35 cellular contexts compared by ENCODE assay signal in the genomic region with DNA sequence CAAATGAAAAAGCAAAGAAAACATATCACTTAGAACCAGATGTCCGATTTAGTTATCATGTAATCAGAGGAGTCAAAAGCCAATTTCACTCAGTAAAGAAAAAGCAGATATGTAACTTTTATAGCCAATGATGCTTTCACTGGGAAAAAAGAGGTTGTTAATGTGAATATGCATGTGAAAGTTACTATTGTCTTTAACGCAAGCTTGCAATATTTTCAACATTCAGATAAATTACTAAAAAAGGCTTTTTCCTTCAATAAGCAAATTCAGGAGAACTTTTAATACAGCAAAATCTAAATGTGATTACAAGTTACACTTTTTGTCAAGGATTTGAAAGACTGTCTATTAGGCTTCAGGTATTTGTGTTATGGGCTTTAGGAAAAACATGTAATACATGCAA.
"Had no signal": no experiment of that assay in that cellular context is flagged by ENCODE, and none has a peak within 500 bp of the region (broad histone marks: within the 10 kb centered on the region; RNA-seq: fewer than 3 reads in every experiment).

No MANE protein-coding gene starts in this region.

- FAIRE-seq: endometrium, frontal cortex had no signal

- H3K36me3 ChIP-seq: adrenal gland, breast epithelium, cardiac muscle cell had no signal

- H3K9me3 Mint-ChIP-seq: activated CD4-positive, alpha-beta T cell treated with anti-CD3 and anti-CD28 coated beads, Interleukin-2, amount 10 ng/mL, durations not matched to agents 24 days and 14 days; activated naive CD4-positive, alpha-beta T cell treated with anti-CD3 and anti-CD28 coated beads, Interleukin-2, amount 50 U/mL, for 24 hours; activated naive CD8-positive, alpha-beta T cell treated with anti-CD3 and anti-CD28 coated beads, Interleukin-2, amount 50 U/mL, for 24 hours; activated T-helper 1 cell treated with anti-CD3 and anti-CD28 coated beads, Interleukin-12 subunit alpha, Interleukin-12 subunit beta, Interleukin-2, Interleukin-4 antibody, amounts not matched to agents 30 ng/mL and 10 ng/mL and 1 ng/mL, durations not matched to agents 14 hours and 24 hours and 36 hours; activated T-helper 2 cell treated with anti-CD3 and anti-CD28 coated beads, Interferon-gamma antibody, Interleukin-2, Interleukin-4, amounts not matched to agents 10 μg/mL and 5 μg/mL and 100 μg/mL, durations not matched to agents 14 hours and 24 hours and 36 hours; dendritic cell treated with granulocyte-macrophage colony-stimulating factor and Interleukin-4, amounts not matched to agents 40 ng/mL and 50 ng/mL, for 4 days had no signal

- H3K4me1 Mint-ChIP-seq: activated CD4-positive, alpha-beta T cell treated with anti-CD3 and anti-CD28 coated beads for 36 hours; activated CD4-positive, alpha-beta T cell treated with anti-CD3 and anti-CD28 coated beads, Interleukin-2, amount 10 ng/mL, durations not matched to agents 24 days and 14 days; activated CD8-positive, alpha-beta memory T cell treated with anti-CD3 and anti-CD28 coated beads, Interleukin-2, amount 10 ng/mL, durations not matched to agents 7 days and 5 days; activated naive CD4-positive, alpha-beta T cell treated with anti-CD3 and anti-CD28 coated beads, Interleukin-2, amount 50 U/mL, for 24 hours; activated naive CD8-positive, alpha-beta T cell treated with anti-CD3 and anti-CD28 coated beads for 36 hours; activated naive CD8-positive, alpha-beta T cell treated with anti-CD3 and anti-CD28 coated beads, Interleukin-2, amount 50 U/mL, for 24 hours; central memory CD8-positive, alpha-beta T cell had no signal

- H3K27me3 ChIP-seq: breast epithelium, cardiac muscle cell had no signal

- H3K27me3 Mint-ChIP-seq: activated CD4-positive, alpha-beta memory T cell treated with anti-CD3 and anti-CD28 coated beads for 36 hours; activated CD4-positive, alpha-beta T cell treated with anti-CD3 and anti-CD28 coated beads for 36 hours; activated CD4-positive, alpha-beta T cell treated with anti-CD3 and anti-CD28 coated beads, Interleukin-2, amount 10 ng/mL, durations not matched to agents 24 days and 14 days; activated CD8-positive, alpha-beta memory T cell treated with anti-CD3 and anti-CD28 coated beads, Interleukin-2, amount 10 ng/mL, durations not matched to agents 7 days and 5 days; activated naive CD4-positive, alpha-beta T cell treated with anti-CD3 and anti-CD28 coated beads, Interleukin-2, amount 50 U/mL, for 24 hours; activated naive CD8-positive, alpha-beta T cell treated with anti-CD3 and anti-CD28 coated beads for 36 hours; activated naive CD8-positive, alpha-beta T cell treated with anti-CD3 and anti-CD28 coated beads, Interleukin-2, amount 50 U/mL, for 24 hours; central memory CD8-positive, alpha-beta T cell; dendritic cell treated with granulocyte-macrophage colony-stimulating factor and Interleukin-4, amounts not matched to agents 40 ng/mL and 50 ng/mL, for 4 days; effector memory CD8-positive, alpha-beta T cell had no signal

- H3K4me3 Mint-ChIP-seq: activated CD4-positive, alpha-beta memory T cell treated with anti-CD3 and anti-CD28 coated beads for 36 hours; activated CD4-positive, alpha-beta T cell treated with anti-CD3 and anti-CD28 coated beads for 36 hours; activated CD4-positive, alpha-beta T cell treated with anti-CD3 and anti-CD28 coated beads, Interleukin-2, amount 10 ng/mL, durations not matched to agents 24 days and 14 days; activated CD8-positive, alpha-beta memory T cell treated with anti-CD3 and anti-CD28 coated beads, Interleukin-2, amount 10 ng/mL, durations not matched to agents 7 days and 5 days; activated CD8-positive, alpha-beta T cell treated with anti-CD3 and anti-CD28 coated beads, Interleukin-2, amount 10 ng/mL, durations not matched to agents 7 days and 5 days; activated naive CD4-positive, alpha-beta T cell treated with anti-CD3 and anti-CD28 coated beads for 36 hours; activated naive CD4-positive, alpha-beta T cell treated with anti-CD3 and anti-CD28 coated beads, Interleukin-2, amount 50 U/mL, for 24 hours; activated naive CD8-positive, alpha-beta T cell treated with anti-CD3 and anti-CD28 coated beads for 36 hours; activated naive CD8-positive, alpha-beta T cell treated with anti-CD3 and anti-CD28 coated beads, Interleukin-2, amount 50 U/mL, for 24 hours; activated T-helper 1 cell treated with anti-CD3 and anti-CD28 coated beads, Interleukin-12 subunit alpha, Interleukin-12 subunit beta, Interleukin-2, Interleukin-4 antibody, amounts not matched to agents 30 ng/mL and 10 ng/mL and 1 ng/mL, durations not matched to agents 14 hours and 24 hours and 36 hours; brain; central memory CD8-positive, alpha-beta T cell; dendritic cell treated with granulocyte-macrophage colony-stimulating factor and Interleukin-4, amounts not matched to agents 40 ng/mL and 50 ng/mL, for 4 days; effector memory CD8-positive, alpha-beta T cell had no signal

- H3K27ac ChIP-seq: adrenal gland, breast epithelium, cardiac muscle cell, coronary artery had no signal

- H3K4me3 ChIP-seq: adrenal gland, breast epithelium, cardiac muscle cell, coronary artery had no signal

- DNase-seq: activated CD4-positive, alpha-beta memory T cell treated with anti-CD3 and anti-CD28 coated beads for 36 hours; activated CD4-positive, alpha-beta T cell treated with anti-CD3 and anti-CD28 coated beads for 36 hours; activated CD4-positive, alpha-beta T cell treated with anti-CD3 and anti-CD28 coated beads, Interleukin-2, amount 10 ng/mL, durations not matched to agents 24 days and 14 days; activated CD4-positive, CD25-positive, alpha-beta regulatory T cell; activated CD4-positive, CD25-positive, alpha-beta regulatory T cell treated with anti-CD3 and anti-CD28 coated beads, Interleukin-2, amount 50 U/mL, for 72 hours; activated CD8-positive, alpha-beta memory T cell treated with anti-CD3 and anti-CD28 coated beads, Interleukin-2, amount 10 ng/mL, durations not matched to agents 7 days and 5 days; activated CD8-positive, alpha-beta memory T cell treated with anti-CD3 and anti-CD28 coated beads, Interleukin-2, amount 50 U/mL, for 4 hours; activated CD8-positive, alpha-beta T cell treated with anti-CD3 and anti-CD28 coated beads, Interleukin-2, amount 10 ng/mL, durations not matched to agents 7 days and 5 days; activated effector memory CD4-positive, alpha-beta T cell treated with anti-CD3 and anti-CD28 coated beads, Interleukin-2, amount 50 U/mL, for 16 hours; activated naive CD4-positive, alpha-beta T cell treated with anti-CD3 and anti-CD28 coated beads for 36 hours; activated naive CD8-positive, alpha-beta T cell treated with anti-CD3 and anti-CD28 coated beads for 36 hours; activated naive CD8-positive, alpha-beta T cell treated with anti-CD3 and anti-CD28 coated beads, Interleukin-2, amount 50 U/mL, for 24 hours; activated T-cell treated with anti-CD3 and anti-CD28 coated beads, Interleukin-2, amount 50 U/mL, for 1 hour; activated T-cell treated with anti-CD3 and anti-CD28 coated beads, Interleukin-2, amount 50 U/mL, for 48 hours; adrenal gland; amygdala; aorta; effector CD4-positive, alpha-beta T cell; effector memory CD8-positive, alpha-beta T cell; foreskin fibroblast; head of caudate nucleus; hippocampal formation; T-helper 2 cell had no signal

- H3K27ac Mint-ChIP-seq: activated CD4-positive, alpha-beta memory T cell treated with anti-CD3 and anti-CD28 coated beads for 36 hours; activated CD4-positive, alpha-beta T cell treated with anti-CD3 and anti-CD28 coated beads for 36 hours; activated CD4-positive, alpha-beta T cell treated with anti-CD3 and anti-CD28 coated beads, Interleukin-2, amount 10 ng/mL, durations not matched to agents 24 days and 14 days; activated CD8-positive, alpha-beta memory T cell treated with anti-CD3 and anti-CD28 coated beads, Interleukin-2, amount 10 ng/mL, durations not matched to agents 7 days and 5 days; activated CD8-positive, alpha-beta T cell treated with anti-CD3 and anti-CD28 coated beads, Interleukin-2, amount 10 ng/mL, durations not matched to agents 7 days and 5 days; activated naive CD4-positive, alpha-beta T cell treated with anti-CD3 and anti-CD28 coated beads for 36 hours; activated naive CD4-positive, alpha-beta T cell treated with anti-CD3 and anti-CD28 coated beads, Interleukin-2, amount 50 U/mL, for 24 hours; activated naive CD8-positive, alpha-beta T cell treated with anti-CD3 and anti-CD28 coated beads for 36 hours; activated naive CD8-positive, alpha-beta T cell treated with anti-CD3 and anti-CD28 coated beads, Interleukin-2, amount 50 U/mL, for 24 hours; activated T-helper 1 cell treated with anti-CD3 and anti-CD28 coated beads, Interleukin-12 subunit alpha, Interleukin-12 subunit beta, Interleukin-2, Interleukin-4 antibody, amounts not matched to agents 30 ng/mL and 10 ng/mL and 1 ng/mL, durations not matched to agents 14 hours and 24 hours and 36 hours; activated T-helper 2 cell treated with anti-CD3 and anti-CD28 coated beads, Interferon-gamma antibody, Interleukin-2, Interleukin-4, amounts not matched to agents 10 μg/mL and 5 μg/mL and 100 μg/mL, durations not matched to agents 14 hours and 24 hours and 36 hours; brain; dendritic cell treated with granulocyte-macrophage colony-stimulating factor and Interleukin-4, amounts not matched to agents 40 ng/mL and 50 ng/mL, for 4 days; effector memory CD8-positive, alpha-beta T cell had no signal

- H3K36me3 Mint-ChIP-seq: activated CD4-positive, alpha-beta memory T cell treated with anti-CD3 and anti-CD28 coated beads for 36 hours; activated CD8-positive, alpha-beta memory T cell treated with anti-CD3 and anti-CD28 coated beads, Interleukin-2, amount 10 ng/mL, durations not matched to agents 7 days and 5 days; activated naive CD4-positive, alpha-beta T cell treated with anti-CD3 and anti-CD28 coated beads, Interleukin-2, amount 50 U/mL, for 24 hours; activated naive CD8-positive, alpha-beta T cell treated with anti-CD3 and anti-CD28 coated beads for 36 hours had no signal

- ATAC-seq: activated CD4-positive, alpha-beta T cell treated with anti-CD3 and anti-CD28 coated beads for 36 hours; activated CD8-positive, alpha-beta memory T cell treated with anti-CD3 and anti-CD28 coated beads, Interleukin-2, amount 10 ng/mL, durations not matched to agents 7 days and 5 days; activated CD8-positive, alpha-beta T cell treated with anti-CD3 and anti-CD28 coated beads, Interleukin-2, amount 10 ng/mL, durations not matched to agents 7 days and 5 days; activated naive CD8-positive, alpha-beta T cell treated with anti-CD3 and anti-CD28 coated beads, Interleukin-2, amount 50 U/mL, for 24 hours; effector memory CD8-positive, alpha-beta T cell; esophagus mucosa had no signal

- H3K4me1 ChIP-seq: adrenal gland, breast epithelium had no signal

- H3K9me3 ChIP-seq: adrenal gland had no signal
